19 cellular contexts compared by ENCODE assay signal in the genomic region with DNA sequence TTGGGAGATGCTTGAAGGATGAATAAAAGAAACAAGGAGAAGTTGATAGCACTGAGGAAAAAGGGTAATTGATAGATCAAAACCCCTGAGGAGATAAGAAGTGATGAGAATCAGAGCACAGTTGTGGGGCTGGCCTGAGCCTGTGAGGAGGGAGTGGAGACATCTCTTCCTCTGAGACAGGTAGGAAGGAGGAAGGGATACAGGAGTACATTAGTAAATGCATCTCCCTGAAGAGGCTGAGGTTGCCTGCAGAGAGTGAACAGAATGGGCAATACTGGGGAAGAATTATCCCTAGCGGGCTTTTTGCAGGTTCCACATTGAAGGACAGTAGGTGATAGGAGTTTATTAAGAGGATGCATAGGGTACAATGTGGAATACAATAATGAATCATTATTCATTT.
"Had no signal": no experiment of that assay in that cellular context is flagged by ENCODE, and none has a peak within 500 bp of the region (broad histone marks: within the 10 kb centered on the region; RNA-seq: fewer than 3 reads in every experiment).

No MANE protein-coding gene starts in this region.

- H3K4me3 ChIP-seq: esophagus squamous epithelium, heart right ventricle, left ventricle myocardium inferior, mucosa of descending colon, neural progenitor cell, ovary, psoas muscle, SK-N-MC, skin epidermis, tibial nerve had no signal

- DNase-seq: effector memory CD4-positive, alpha-beta T cell; esophagus squamous epithelium; heart right ventricle; left ventricle myocardium inferior; mammary epithelial cell; naive B cell; ovary; psoas muscle; right cardiac atrium; stimulated activated naive B cell treated with anti-CD40 and anti-IgM and Interleukin-4, amounts not matched to agents 10 μg/mL and 1 μg/mL and 100 μg/mL, for 72 hours had no signal

- H3K27ac Mint-ChIP-seq: activated CD8-positive, alpha-beta T cell treated with anti-CD3 and anti-CD28 coated beads for 36 hours; dendritic cell treated with granulocyte-macrophage colony-stimulating factor and Interleukin-4, amounts not matched to agents 40 ng/mL and 50 ng/mL, for 4 days; neural progenitor cell; stimulated activated naive B cell treated with anti-CD40 and anti-IgM and Interleukin-4, amounts not matched to agents 10 μg/mL and 1 μg/mL and 100 μg/mL, for 72 hours; T-helper 2 cell treated with Interferon-gamma antibody and Interleukin-4, amounts not matched to agents 5 μg/mL and 100 μg/mL, for 36 hours; WTC11 had no signal

- H3K4me3 Mint-ChIP-seq: activated CD8-positive, alpha-beta T cell treated with anti-CD3 and anti-CD28 coated beads for 36 hours; dendritic cell treated with granulocyte-macrophage colony-stimulating factor and Interleukin-4, amounts not matched to agents 40 ng/mL and 50 ng/mL, for 4 days; naive B cell; neural progenitor cell; stimulated activated naive B cell treated with anti-CD40 and anti-IgM and Interleukin-4, amounts not matched to agents 10 μg/mL and 1 μg/mL and 100 μg/mL, for 72 hours; T-helper 2 cell treated with Interferon-gamma antibody and Interleukin-4, amounts not matched to agents 5 μg/mL and 100 μg/mL, for 36 hours; WTC11 had no signal

- H3K27me3 ChIP-seq: esophagus squamous epithelium, neural progenitor cell, ovary, tibial nerve had no signal

- H3K36me3 ChIP-seq: esophagus squamous epithelium, heart right ventricle, left ventricle myocardium inferior, neural progenitor cell, ovary, tibial nerve had no signal

- H3K9me3 ChIP-seq: esophagus squamous epithelium, heart right ventricle, left ventricle myocardium inferior, mucosa of descending colon, ovary, psoas muscle, tibial nerve had no signal

- H3K4me1 Mint-ChIP-seq: naive B cell; stimulated activated naive B cell treated with anti-CD40 and anti-IgM and Interleukin-4, amounts not matched to agents 10 μg/mL and 1 μg/mL and 100 μg/mL, for 72 hours; WTC11 had no signal

- H3K36me3 Mint-ChIP-seq: naive B cell; neural progenitor cell; stimulated activated naive B cell treated with anti-CD40 and anti-IgM and Interleukin-4, amounts not matched to agents 10 μg/mL and 1 μg/mL and 100 μg/mL, for 72 hours; WTC11 had no signal

- H3K27ac ChIP-seq: esophagus squamous epithelium, heart right ventricle, left ventricle myocardium inferior, neural progenitor cell, ovary, psoas muscle, SK-N-MC, skin epidermis had no signal

- ATAC-seq: heart right ventricle, mucosa of descending colon, psoas muscle, right cardiac atrium, WTC11 had no signal

- H3K9ac ChIP-seq: neural progenitor cell had no signal

- H3K9me3 Mint-ChIP-seq: activated CD8-positive, alpha-beta T cell treated with anti-CD3 and anti-CD28 coated beads for 36 hours; dendritic cell treated with granulocyte-macrophage colony-stimulating factor and Interleukin-4, amounts not matched to agents 40 ng/mL and 50 ng/mL, for 4 days; naive B cell; neural progenitor cell; stimulated activated naive B cell treated with anti-CD40 and anti-IgM and Interleukin-4, amounts not matched to agents 10 μg/mL and 1 μg/mL and 100 μg/mL, for 72 hours; T-helper 2 cell treated with Interferon-gamma antibody and Interleukin-4, amounts not matched to agents 5 μg/mL and 100 μg/mL, for 36 hours; WTC11 had no signal

- H3K4me2 ChIP-seq: neural progenitor cell had no signal

- H3K4me1 ChIP-seq: esophagus squamous epithelium, heart right ventricle, left ventricle myocardium inferior, neural progenitor cell, psoas muscle had no signal
